ENCODE assay signal across 8 cellular contexts in genomic region chr4:105145913-105146285, GRCh38. TPM values are rescaled to one million over a fixed set of nuclear protein-coding genes. Genes with fewer than 3 reads are reported as not detected.
DNase-seq lines count a peak whose midpoint lies in the region; ATAC-seq and TF ChIP-seq lines count a peak whose summit lies in the region.

No MANE protein-coding gene starts in this region.

- H3K4me3 ChIP-seq in WERI-Rb-1 (ENCODE audit: low read depth, low read length) = peak overlapping the region; percentile 92
- H3K4me3 ChIP-seq in coronary artery = peak overlapping the region; percentile 93
- peak overlapping the region; percentile 79 for H3K4me3 ChIP-seq in mesodermal cell (ENCODE audit: extremely low read depth, insufficient read depth, low read length, poor library complexity, severe bottlenecking)
- H3K4me3 ChIP-seq in stomach smooth muscle (ENCODE audit: low read length in 2 of 2) = peak overlapping the region; percentile 82 to 97

- WGBS in mesodermal cell (ENCODE audit: insufficient coverage in 2 of 2), 2 experiments = 0 to 1% methylated on average over 22 to 24 of the region's 25 CpGs

- ATAC-seq in HG03135 (IDR thresholded peaks at IDR 0.05; ENCODE audit: unreplicated experiment) = peak; percentile 23

- peak overlapping the region; percentile 37 to 69 for H3K9ac ChIP-seq in stomach smooth muscle (ENCODE audit: low read length in 2 of 2)

- no peaks in the 10 kb centered on the region for H3K27me3 ChIP-seq in WERI-Rb-1 (ENCODE audit: insufficient read depth, low read depth, severe bottlenecking)
- H3K27me3 ChIP-seq in stomach smooth muscle (ENCODE audit: control insufficient read depth in 1 of 2, insufficient read depth in 2 of 2, low read length in 2 of 2) = no peaks in the 10 kb centered on the region

- H3K36me3 ChIP-seq in WERI-Rb-1 (peaks cover 5% of the 10 kb centered on the region), mesodermal cell (ENCODE audit: control insufficient read depth, insufficient read depth, low read length) (no peaks in the 10 kb centered on the region), stomach smooth muscle (ENCODE audit: control insufficient read depth in 2 of 2, insufficient read depth in 2 of 2, low read length in 2 of 2) (no peaks in the 10 kb centered on the region)

- DNase-seq in NCI-H748 (lab: John Stamatoyannopoulos, UW; ENCODE audit: unreplicated experiment) (peak; percentile 48), NCI-H748 treated with DMSO at 0.1 percent for 48 hours (lab: John Stamatoyannopoulos, UW) (no peak), WERI-Rb-1 (no peak), coronary artery (ENCODE audit: low spot score) (no peak), NCI-H2171 (lab: John Stamatoyannopoulos, UW) (no peak)

- H3K4me1 ChIP-seq in mesodermal cell (ENCODE audit: control insufficient read depth, insufficient read depth, low read length, poor library complexity, severe bottlenecking) (peaks cover 8% of the 10 kb centered on the region), stomach smooth muscle (ENCODE audit: control insufficient read depth, insufficient read depth, low read length) (peaks cover 7% of the 10 kb centered on the region)

- H3K27ac ChIP-seq in WERI-Rb-1 (no peak overlapping the region; the same call in 1 of the 2 replicates), coronary artery (peak overlapping the region; percentile 82 to 91), mesodermal cell (ENCODE audit: low read depth, low read length, severe bottlenecking) (no peak overlapping the region), stomach smooth muscle (ENCODE audit: low read length) (no peak overlapping the region)

- H3K9me3 ChIP-seq in WERI-Rb-1 (ENCODE audit: severe bottlenecking) = no peaks in the 10 kb centered on the region
- no peaks in the 10 kb centered on the region for H3K9me3 ChIP-seq in mesodermal cell (ENCODE audit: control insufficient read depth, low read length)
- no peaks in the 10 kb centered on the region for H3K9me3 ChIP-seq in stomach smooth muscle (ENCODE audit: control insufficient read depth in 2 of 2, low read length in 2 of 2)

- TF ChIP-seq CTCF in WERI-Rb-1 (IDR thresholded peaks at IDR 0.05; ENCODE audit: low read depth, low read length) (no peak), coronary artery (IDR thresholded peaks at IDR 0.05) (no peak)

RNA-seq across cellular contexts. Expression of gene TET2, which starts 0.8 kb away (rescaled TPM):
- 7.0 TPM for polyA plus RNA-seq in mesodermal cell (2013, experiment 1 of 2)
- 6.5 TPM for polyA plus RNA-seq in mesodermal cell (2013, experiment 2 of 2)

Comparison
In these comparisons a context has a peak if more than half of its experiments do, and no peak if none do; other contexts are left out.
1. H3K27ac ChIP-seq: peak in coronary artery (2 of 2); none in WERI-Rb-1 (single experiment), mesodermal cell (single experiment) and stomach smooth muscle (single experiment).
2. Peak in every context shown above with its lines, with median percentiles within 50 percentile points of each other: H3K4me3 ChIP-seq.